Comparison of ENCODE assay signal across 23 cellular contexts in the genomic region with DNA sequence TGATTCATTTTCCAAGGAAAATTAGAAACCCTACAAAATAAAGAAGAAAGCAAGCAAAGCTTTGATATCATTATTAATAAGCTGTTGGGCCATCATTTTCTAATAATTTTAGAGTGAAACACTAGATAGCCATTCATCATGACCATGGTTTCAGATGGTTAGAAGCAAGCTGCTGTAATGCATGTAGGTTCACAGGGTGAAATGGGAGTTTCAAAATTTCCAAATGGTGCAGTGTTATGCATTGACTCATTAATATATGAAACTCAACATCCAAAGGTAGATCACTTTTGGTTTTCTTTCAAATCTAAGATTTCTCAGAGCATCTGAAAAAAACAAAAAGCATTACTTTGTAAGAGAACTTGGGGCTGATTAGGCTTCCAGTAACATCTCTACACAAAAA.
"Had no signal": no experiment of that assay in that cellular context is flagged by ENCODE, and none has a peak within 500 bp of the region (broad histone marks: within the 10 kb centered on the region; RNA-seq: fewer than 3 reads in every experiment).

No MANE protein-coding gene starts in this region.

- H3K4me3 ChIP-seq: MG63 had no signal

- ATAC-seq: HepG2, T-cell had no signal

- H3K9me3 Mint-ChIP-seq: T-cell had no signal

- H3K27ac ChIP-seq: RWPE1 had no signal

- DNase-seq: IMR-90, Karpas-422, KG1, MG63, NCI-H1092, NCI-H1105 treated with DMSO at 0.1 percent for 48 hours, NCI-H1417 treated with DMSO at 0.1 percent for 48 hours, NCI-H146, NCI-H1694 treated with DMSO at 0.1 percent for 48 hours, NCI-H1930, NCI-H2081, NCI-H2107, NCI-H226, NCI-H446, NCI-H510A, NCI-H69, NCI-H774, SHP77, SK-N-SH, SW 1271, T-cell had no signal

- H3K36me3 Mint-ChIP-seq: T-cell had no signal

- H3K36me3 ChIP-seq: MG63 had no signal

- FAIRE-seq: HepG2 had no signal

- H3K9ac ChIP-seq: SK-N-SH had no signal

- H3K4me2 ChIP-seq: SK-N-SH had no signal

- H3K9me3 ChIP-seq: MG63, SK-N-SH had no signal

- H3K4me1 Mint-ChIP-seq: T-cell had no signal

- H3K4me3 Mint-ChIP-seq: T-cell had no signal
